ENCODE assay signal across 21 cellular contexts in genomic region chr11:117066959-117067358, GRCh38. TPM values are rescaled to one million over a fixed set of nuclear protein-coding genes. Genes with fewer than 3 reads are reported as not detected.
DNase-seq lines count a peak whose midpoint lies in the region; ATAC-seq, FAIRE-seq and TF ChIP-seq lines count a peak whose summit lies in the region.
"Had no signal": no experiment of that assay in that cellular context is flagged by ENCODE, and none has a peak within 500 bp of the region (broad histone marks: within the 10 kb centered on the region; RNA-seq: fewer than 3 reads in every experiment).

No MANE protein-coding gene starts in this region.

- 28 to 59% methylated on average over 2 of the region's 2 CpGs for WGBS in transverse colon (ENCODE audit: low coverage in 1 of 2), 2 donors

- no peak for TF ChIP-seq POLR2A in transverse colon (IDR thresholded peaks at IDR 0.05)

- H3K27me3 ChIP-seq in transverse colon = no peaks in the 10 kb centered on the region
- H3K27me3 ChIP-seq: BLaER1 treated with 17β-estradiol and CSF1 and Interleukin-3, amounts not matched to agents 10 nM and 100 nM; Peyer's patch; SJSA1 had no signal

- H3K27me3 Mint-ChIP-seq in activated T-cell treated with anti-CD3 and anti-CD28 coated beads, Interleukin-2, amount 50 U/mL, for 24 hours = no peaks in the 10 kb centered on the region
- H3K27me3 Mint-ChIP-seq in memory B cell = no peaks in the 10 kb centered on the region
- H3K27me3 Mint-ChIP-seq: CD4-positive, alpha-beta memory T cell had no signal

- no peak for TF ChIP-seq CTCF in transverse colon (IDR thresholded peaks at IDR 0.05)

- H3K4me3 ChIP-seq in transverse colon = no peak overlapping the region
- H3K4me3 ChIP-seq: BLaER1 treated with 17β-estradiol and CSF1 and Interleukin-3, amounts not matched to agents 10 nM and 100 nM; Peyer's patch; SJSA1 had no signal

- H3K36me3 Mint-ChIP-seq in activated T-cell treated with anti-CD3 and anti-CD28 coated beads, Interleukin-2, amount 50 U/mL, for 24 hours (ENCODE audit: low read depth) = peaks cover 20% of the 10 kb centered on the region
- peaks cover 11% of the 10 kb centered on the region for H3K36me3 Mint-ChIP-seq in memory B cell

- peak overlapping the region; percentile 18 for H3K27ac ChIP-seq in caudate nucleus (ENCODE audit: low read depth, low read length)
- peak overlapping the region in 3 of 4 donors; percentile 26 to 54 (median 33) for H3K27ac ChIP-seq in transverse colon
- H3K27ac ChIP-seq: 22Rv1; BLaER1 treated with 17β-estradiol and CSF1 and Interleukin-3, amounts not matched to agents 10 nM and 100 nM; Peyer's patch; SJSA1 had no signal

- no peak for TF ChIP-seq EP300 in transverse colon (IDR thresholded peaks at IDR 0.05; ENCODE audit: low read depth)

- no peak for ATAC-seq in memory B cell (ENCODE audit: low read depth)
- ATAC-seq in activated CD4-positive, CD25-positive, alpha-beta regulatory T cell treated with anti-CD3 and anti-CD28 coated beads, Interleukin-2, amount 50 U/mL, for 24 hours = no peak

- intact Hi-C loops in transverse colon (cut with DNase I; ENCODE audit: low total_unique reads) = no loop called here

- no peak overlapping the region for H3K4me3 Mint-ChIP-seq in activated T-cell treated with anti-CD3 and anti-CD28 coated beads, Interleukin-2, amount 50 U/mL, for 24 hours
- H3K4me3 Mint-ChIP-seq in memory B cell = no peak overlapping the region
- H3K4me3 Mint-ChIP-seq: H9 had no signal

- peak overlapping the region; percentile 28 for H3K27ac Mint-ChIP-seq in activated T-cell treated with anti-CD3 and anti-CD28 coated beads, Interleukin-2, amount 50 U/mL, for 24 hours
- peak overlapping the region; percentile 39 for H3K27ac Mint-ChIP-seq in memory B cell

- H3K9me3 ChIP-seq in transverse colon = no peaks in the 10 kb centered on the region
- H3K9me3 ChIP-seq: BLaER1 treated with 17β-estradiol and CSF1 and Interleukin-3, amounts not matched to agents 10 nM and 100 nM; Peyer's patch; SJSA1 had no signal

- no peak for FAIRE-seq in GM19239 (lab: Jason Lieb, UNC)

- H3K9me3 Mint-ChIP-seq in activated T-cell treated with anti-CD3 and anti-CD28 coated beads, Interleukin-2, amount 50 U/mL, for 24 hours = no peaks in the 10 kb centered on the region
- no peaks in the 10 kb centered on the region for H3K9me3 Mint-ChIP-seq in memory B cell
- H3K9me3 Mint-ChIP-seq: CD4-positive, alpha-beta memory T cell; H9 had no signal

- no peaks in the 10 kb centered on the region for H3K36me3 ChIP-seq in transverse colon
- H3K36me3 ChIP-seq: Peyer's patch, SJSA1 had no signal

- no peak for DNase-seq in activated T-cell treated with anti-CD3 and anti-CD28 coated beads, Interleukin-2, amount 50 U/mL, for 24 hours
- DNase-seq in activated T-cell treated with anti-CD3 and anti-CD28 coated beads for 4 hours = no peak
- no peak for DNase-seq in caudate nucleus (lab: John Stamatoyannopoulos, UW)
- no peak for DNase-seq in memory B cell (ENCODE audit: low spot score in 2 of 2)
- DNase-seq in transverse colon = no peak
- DNase-seq in NCI-H226 = no peak
- DNase-seq in GM19239 (ENCODE audit: insufficient read length, low spot score) = no peak
- DNase-seq: CD4-positive, alpha-beta memory T cell; DMS153; H9; Karpas-422; MV-4-11; NCI-H1105 treated with DMSO at 0.1 percent for 48 hours; NCI-H2081; NCI-H2171; NCI-H526; Peyer's patch had no signal

- peaks cover 74% of the 10 kb centered on the region for H3K4me1 Mint-ChIP-seq in activated T-cell treated with anti-CD3 and anti-CD28 coated beads, Interleukin-2, amount 50 U/mL, for 24 hours (ENCODE audit: low read depth)
- peaks cover 38% of the 10 kb centered on the region for H3K4me1 Mint-ChIP-seq in memory B cell

- in situ Hi-C loops in transverse colon (cut with MboI; ENCODE audit: low pct_ligation_motif_present in 1 of 4, low pct_unique_long_range_greater_than_20kb in 1 of 4, low sequenced_read_pairs in 3 of 4) = no loop called here

- H3K4me1 ChIP-seq in transverse colon = peaks cover under 1 to 72% (median 37%) of the 10 kb centered on the region in 4 donors

RNA-seq across cellular contexts. Expression of gene SIK3, which starts 31.3 kb away (rescaled TPM):
- 10 to 100 TPM; 35.6 to 68.6 (median 38.9) TPM for total RNA-seq in transverse colon
